Comparison of ENCODE assay signal across 8 cellular contexts in genomic region chr12:48105867-48106563, GRCh38.
DNase-seq lines count a peak whose midpoint lies in the region; ATAC-seq and TF ChIP-seq lines count a peak whose summit lies in the region.

TSS of gene SENP1 (minus strand) at chr12:48106079. CDS start at chr12:48101472, 4,607 bp downstream.

- peak; percentile 32 for TF ChIP-seq CTCF in choroid plexus epithelial cell (conservative IDR thresholded peaks at IDR 0.05; ENCODE audit: low read depth, low read length)

- H3K4me3 ChIP-seq in choroid plexus epithelial cell (ENCODE audit: low read depth, low read length): peak within 1 kb of the TSS; percentile 90

- DNase-seq in AML-193 (lab: John Stamatoyannopoulos, UW) (peak; percentile 74 to 87), GM19238 (ENCODE audit: insufficient read length, low spot score) (peak; percentile 72), NCI-H524 treated with DMSO at 0.1 percent for 48 hours (lab: John Stamatoyannopoulos, UW) (peak; percentile 35), choroid plexus epithelial cell (ENCODE audit: low read depth) (peak; percentile 86), kidney tubule cell (ENCODE audit: low spot score) (peak; percentile 91)
- peak; percentile 87 to 88 for DNase-seq in activated CD4-positive, alpha-beta T cell treated with anti-CD3 and anti-CD28 coated beads for 4 hours
- peak; percentile 79 to 88 (median 84) for DNase-seq in stimulated activated CD4-positive, alpha-beta T cell treated with anti-CD3 and anti-CD28 coated beads, Interleukin-1b, Interleukin-23, amount 100 ng/mL, for 24 hours (ENCODE audit: low read depth in 4 of 4, low spot score in 1 of 4)

- peak; percentile 60 for ATAC-seq in HG03439 (IDR thresholded peaks at IDR 0.05; ENCODE audit: unreplicated experiment)

Comparison
In these comparisons a context has a peak if more than half of its experiments do, and no peak if none do; other contexts are left out.
1. Peak in every context shown above with its lines: DNase-seq, ATAC-seq and H3K4me3 ChIP-seq.
2. DNase-seq: peak in every context shown above with its lines; median percentile 91 in kidney tubule cell; 88 in activated CD4-positive, alpha-beta T cell treated with anti-CD3 and anti-CD28 coated beads for 4 hours; 86 in choroid plexus epithelial cell; 84 in stimulated activated CD4-positive, alpha-beta T cell treated with anti-CD3 and anti-CD28 coated beads, Interleukin-1b, Interleukin-23, amount 100 ng/mL, for 24 hours; 80 in AML-193; 72 in GM19238; 35 in NCI-H524 treated with DMSO at 0.1 percent for 48 hours.